In genomic region chrX:134949271-134949670, GRCh38 we compare ENCODE assay signal across 1 cellular context.
TF ChIP-seq lines count a peak whose summit lies in the region.

No MANE protein-coding gene starts in this region.

TF ChIP-seq in IMR-90, 13 proteins besides CTCF, POLR2A, EP300 and RAD21:
- TF ChIP-seq FOS (IDR thresholded peaks at IDR 0.05; ENCODE audit: low read depth, low read length) (0 out of 2 replicates have a peak, but pooled peaks have one; percentile 7), SMC3 (IDR thresholded peaks at IDR 0.05; ENCODE audit: low read depth, low read length) (no peak), MXI1 (IDR thresholded peaks at IDR 0.05; ENCODE audit: borderline replicate concordance, low read depth, low read length) (no peak)
